ENCODE assay signal across 8 cellular contexts in the genomic region with DNA sequence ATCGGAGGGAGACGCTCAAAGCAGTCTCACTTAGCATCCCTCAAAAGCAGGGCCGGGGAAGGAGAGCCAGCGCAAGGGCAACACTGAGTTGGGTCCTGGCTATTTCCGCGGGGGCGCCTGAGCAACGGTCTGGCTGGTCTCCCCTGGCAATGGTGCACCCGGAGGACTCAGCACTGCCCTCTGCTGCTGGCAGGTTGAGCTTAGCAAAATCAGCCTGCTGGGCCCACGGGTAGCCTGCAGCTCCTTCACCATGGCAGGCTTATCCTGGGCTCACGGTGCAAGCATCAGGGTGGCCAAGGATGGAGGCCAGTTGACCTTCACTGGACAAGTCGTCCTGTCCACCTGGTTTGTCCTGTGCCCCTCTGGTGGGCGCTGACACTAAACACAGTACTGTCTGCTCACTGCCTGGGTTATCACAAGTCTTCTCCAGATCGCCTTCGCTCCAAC.
DNase-seq lines count a peak whose midpoint lies in the region; ATAC-seq and TF ChIP-seq lines count a peak whose summit lies in the region.

No MANE protein-coding gene starts in this region.

- H3K4me1 Mint-ChIP-seq in T-helper 2 cell treated with Interferon-gamma antibody and Interleukin-4, amounts not matched to agents 5 μg/mL and 100 μg/mL, for 36 hours (ENCODE audit: low read depth) = no peaks in the 10 kb centered on the region

- ATAC-seq in HG02571 (IDR thresholded peaks at IDR 0.05; ENCODE audit: unreplicated experiment) (no peak), HG03520 (IDR thresholded peaks at IDR 0.05; ENCODE audit: unreplicated experiment) (no peak)

- H3K4me3 ChIP-seq in astrocyte of the cerebellum (ENCODE audit: low read depth, low read length) = no peak overlapping the region

- no peaks in the 10 kb centered on the region for H3K36me3 Mint-ChIP-seq in T-helper 2 cell treated with Interferon-gamma antibody and Interleukin-4, amounts not matched to agents 5 μg/mL and 100 μg/mL, for 36 hours (ENCODE audit: low read depth)

- peaks cover 6% of the 10 kb centered on the region for H3K27me3 Mint-ChIP-seq in T-helper 2 cell treated with Interferon-gamma antibody and Interleukin-4, amounts not matched to agents 5 μg/mL and 100 μg/mL, for 36 hours (ENCODE audit: low read depth)

- no peak overlapping the region for H3K27ac Mint-ChIP-seq in T-helper 2 cell treated with Interferon-gamma antibody and Interleukin-4, amounts not matched to agents 5 μg/mL and 100 μg/mL, for 36 hours

- no peaks in the 10 kb centered on the region for H3K9me3 Mint-ChIP-seq in T-helper 2 cell treated with Interferon-gamma antibody and Interleukin-4, amounts not matched to agents 5 μg/mL and 100 μg/mL, for 36 hours

- in situ Hi-C loops in astrocyte of the cerebellum (cut with HindIII; ENCODE audit: low sequenced_read_pairs) = loop anchor here (5.0 kb wide), 2 partner anchors 245 to 400 kb away; a partner anchor contains a TSS

- TF ChIP-seq CTCF in astrocyte of the cerebellum (IDR thresholded peaks at IDR 0.05; ENCODE audit: low read depth, low read length, missing control alignments) = peak; percentile 69

- DNase-seq in DMS53 (lab: John Stamatoyannopoulos, UW) = peak; percentile 79
- DNase-seq in Kasumi-1 (lab: John Stamatoyannopoulos, UW) = peak; percentile 10 to 47
- DNase-seq in T-helper 2 cell treated with Interferon-gamma antibody and Interleukin-4, amounts not matched to agents 5 μg/mL and 100 μg/mL, for 36 hours (ENCODE audit: low spot score) = peak; percentile 31
- DNase-seq in astrocyte of the cerebellum (ENCODE audit: low read depth) = no peak
- peak in 38 of 51 donors; percentile 14 to 77 (median 50) for DNase-seq in hypothalamus (lab: John Stamatoyannopoulos, UW)
- DNase-seq in stimulated activated CD4-positive, alpha-beta T cell treated with anti-CD3 and anti-CD28 coated beads, Interleukin-12 subunit alpha, Interleukin-12 subunit beta, amount 100 ng/mL, for 24 hours (ENCODE audit: low read depth in 2 of 2) = peak; percentile 26 to 40

- H3K4me3 Mint-ChIP-seq in T-helper 2 cell treated with Interferon-gamma antibody and Interleukin-4, amounts not matched to agents 5 μg/mL and 100 μg/mL, for 36 hours = no peak overlapping the region
